ENCODE assay signal across 7 cellular contexts in genomic region chr22:22287106-22287626, GRCh38. TPM values are rescaled to one million over a fixed set of nuclear protein-coding genes. Genes with fewer than 3 reads are reported as not detected.
"Had no signal": no experiment of that assay in that cellular context is flagged by ENCODE, and none has a peak within 500 bp of the region (broad histone marks: within the 10 kb centered on the region; RNA-seq: fewer than 3 reads in every experiment).

No MANE protein-coding gene starts in this region.

RNA-seq across cellular contexts. Expression of gene VPREB1, which starts 42.6 kb away (rescaled TPM):
- total RNA-seq: GM23248, GM23338, H1, H4, H7, H9, HFFc6 had no signal
- polyA plus RNA-seq: GM23248, GM23338, H1 had no signal
